ENCODE assay signal across 15 cellular contexts in the genomic region with DNA sequence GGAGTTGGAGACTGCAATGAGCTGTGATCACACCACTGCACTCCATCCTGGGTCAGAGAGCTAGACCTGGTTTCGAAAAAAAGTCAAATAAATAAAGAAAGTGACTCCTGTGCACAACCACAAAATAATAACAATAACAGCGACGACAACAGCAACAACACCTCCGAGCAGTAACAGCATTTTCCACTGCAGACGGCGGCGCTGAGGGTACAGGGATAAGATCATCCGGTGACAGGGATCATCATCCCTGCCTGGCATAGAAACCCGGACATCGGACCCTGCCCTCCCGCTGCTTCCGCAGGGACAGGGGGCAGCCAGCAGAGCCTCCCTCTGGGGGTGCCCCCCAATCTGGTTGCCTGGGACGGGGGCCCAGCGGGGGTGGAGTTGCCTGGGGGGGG. TPM values are rescaled to one million over a fixed set of nuclear protein-coding genes. Genes with fewer than 3 reads are reported as not detected.
A peak's percentile ranks its signal among the peaks of the same experiment; 100 is the strongest.
DNase-seq lines count a peak whose midpoint lies in the region; ATAC-seq, FAIRE-seq and TF ChIP-seq lines count a peak whose summit lies in the region.
"Had no signal": no experiment of that assay in that cellular context is flagged by ENCODE, and none has a peak within 500 bp of the region (broad histone marks: within the 10 kb centered on the region; RNA-seq: fewer than 3 reads in every experiment).

No MANE protein-coding gene starts in this region.

- DNase-seq in CD4-positive, alpha-beta memory T cell: no peak
- DNase-seq in HCT116 (ENCODE audit: low read depth, low spot score): no peak
- DNase-seq in T-helper 17 cell: no peak
- DNase-seq in naive B cell: no peak
- DNase-seq in MV-4-11 (lab: John Stamatoyannopoulos, UW): no peak
- DNase-seq in GM12892 (ENCODE audit: insufficient read length): no peak
- DNase-seq: activated CD4-positive, alpha-beta T cell treated with anti-CD3 and anti-CD28 coated beads, Interleukin-2, amount 50 U/mL, for 1 hour; activated naive CD4-positive, alpha-beta T cell; DMS153; MM.1S; NCI-H774; stimulated activated CD4-positive, alpha-beta T cell treated with anti-CD3 and anti-CD28 coated beads, Interleukin-15, amount 100 ng/mL, for 24 hours had no signal

- H3K36me3 ChIP-seq in CD4-positive, alpha-beta memory T cell (ENCODE audit: insufficient read depth, low read length): no peaks in the 10 kb centered on the region
- H3K36me3 ChIP-seq in HCT116 (ENCODE audit: control insufficient read depth in 1 of 2, insufficient read depth in 2 of 2, low read length in 2 of 2): no peaks in the 10 kb centered on the region
- H3K36me3 ChIP-seq: neutrophil had no signal

- peak overlapping the region in 2 of 7 donors; percentile 62 to 84 for H3K27ac Mint-ChIP-seq in CD4-positive, alpha-beta memory T cell
- H3K27ac Mint-ChIP-seq in T-helper 17 cell (no peak overlapping the region), naive B cell (peak overlapping the region in 1 of 6 donors; percentile 62)

- peaks cover 6 to 26% (median 17%) of the 10 kb centered on the region in 4 donors for H3K4me1 Mint-ChIP-seq in CD4-positive, alpha-beta memory T cell
- H3K4me1 Mint-ChIP-seq in T-helper 17 cell (peaks cover 5% of the 10 kb centered on the region), naive B cell (peaks cover 0 to 18% (median 0%) of the 10 kb centered on the region in 3 donors)

- peaks cover 11% of the 10 kb centered on the region for H3K27me3 ChIP-seq in CD4-positive, alpha-beta memory T cell (ENCODE audit: insufficient read depth, low read length)
- H3K27me3 ChIP-seq in HCT116 (ENCODE audit: insufficient read depth, low read length): no peaks in the 10 kb centered on the region

- no peak overlapping the region for H3K4me3 ChIP-seq in CD4-positive, alpha-beta memory T cell (ENCODE audit: low read length in 2 of 2)
- no peak overlapping the region for H3K4me3 ChIP-seq in HCT116 (replicated peaks in 1 of 2; ENCODE audit: low read depth in 1 of 2, low read length in 2 of 2)
- H3K4me3 ChIP-seq: SK-N-MC had no signal

- CTCF ChIA-PET in CD4-positive, alpha-beta memory T cell (lab: Charles Lee; ENCODE audit: partially characterized antibody): interaction anchor here (1.5 to 2.0 kb wide), 2 partner anchors 8 to 26 kb away, joined by 3 to 7 read pairs; no protein-coding TSS in a partner anchor
- CTCF ChIA-PET in HCT116 (lab: Charles Lee): interaction anchor here (1.3 kb wide), 1 partner anchor 39 kb away, joined by 3 read pairs; no protein-coding TSS in a partner anchor

- BruUV-seq in HCT116 (replicated peaks; lab: Mats Ljungman, UMichigan): no TSS peak

- peaks cover 3 to 8% of the 10 kb centered on the region in 2 donors for H3K27me3 Mint-ChIP-seq in CD4-positive, alpha-beta memory T cell
- H3K27me3 Mint-ChIP-seq in T-helper 17 cell: peaks cover 38% of the 10 kb centered on the region
- H3K27me3 Mint-ChIP-seq in naive B cell: peaks cover 17 to 33% (median 32%) of the 10 kb centered on the region in 3 donors

- 0 out of 2 replicates have a peak, but pooled peaks have one; percentile 21 for ATAC-seq in HCT116
- no peak for ATAC-seq in T-helper 17 cell
- no peak for ATAC-seq in naive B cell (ENCODE audit: low read depth in 2 of 2)
- no peak for ATAC-seq in esophagus mucosa

- TF ChIP-seq RAD21 in HCT116 (IDR thresholded peaks at IDR 0.05; ENCODE audit: low read depth): no peak

- H3K36me3 Mint-ChIP-seq in CD4-positive, alpha-beta memory T cell: peaks cover 0 to 4% of the 10 kb centered on the region in 2 donors
- H3K36me3 Mint-ChIP-seq in T-helper 17 cell (ENCODE audit: low read depth): peaks cover 3% of the 10 kb centered on the region
- no peaks in the 10 kb centered on the region for H3K36me3 Mint-ChIP-seq in naive B cell

- H2AFZ ChIP-seq in HCT116 (ENCODE audit: low read depth, low read length, poor library complexity, severe bottlenecking): no peak overlapping the region

- peak overlapping the region in 5 of 8 donors; percentile 29 to 67 (median 40) for H3K4me3 Mint-ChIP-seq in CD4-positive, alpha-beta memory T cell
- H3K4me3 Mint-ChIP-seq in T-helper 17 cell: peak overlapping the region; percentile 63
- peak overlapping the region in 5 of 8 donors; percentile 10 to 64 (median 21) for H3K4me3 Mint-ChIP-seq in naive B cell

- H3K27ac ChIP-seq in CD4-positive, alpha-beta memory T cell (ENCODE audit: low read depth, low read length): no peak overlapping the region
- H3K27ac ChIP-seq in HCT116 (ENCODE audit: low read depth, low read length): no peak overlapping the region
- H3K27ac ChIP-seq: neutrophil, SK-N-MC had no signal

- H3K9me3 Mint-ChIP-seq in CD4-positive, alpha-beta memory T cell: peaks cover 0 to 2% (median 0%) of the 10 kb centered on the region in 8 donors
- H3K9me3 Mint-ChIP-seq in naive B cell: peaks cover 0 to 3% (median 0%) of the 10 kb centered on the region in 7 donors

- RAD21 ChIA-PET in HCT116 (lab: Charles Lee; ENCODE audit: low non-redundant PET in 1 of 2, low total read pairs in 2 of 2, uncharacterized antibody in 2 of 2, unreplicated experiment in 2 of 2): no interaction called here

- TF ChIP-seq CTCF in HCT116 (IDR thresholded peaks at IDR 0.05 in 2 of 3, conservative IDR thresholded peaks at IDR 0.05 in 1 of 3; ENCODE audit: borderline replicate concordance in 1 of 3, insufficient read depth in 1 of 3, low read depth in 2 of 3, low read length in 2 of 3): no peak

- no peaks in the 10 kb centered on the region for H3K9me3 ChIP-seq in CD4-positive, alpha-beta memory T cell (ENCODE audit: control insufficient read depth in 1 of 2, low read length in 2 of 2)
- no peaks in the 10 kb centered on the region for H3K9me3 ChIP-seq in HCT116 (ENCODE audit: control insufficient read depth in 1 of 2, insufficient read depth in 1 of 2, low read depth in 1 of 2, low read length in 2 of 2)
- no peaks in the 10 kb centered on the region for H3K9me3 ChIP-seq in T-helper 17 cell (ENCODE audit: control insufficient read depth, low read length, poor library complexity, severe bottlenecking)
- H3K9me3 ChIP-seq: neutrophil had no signal

- TF ChIP-seq POLR2A in HCT116 (IDR thresholded peaks at IDR 0.05; ENCODE audit: borderline replicate concordance, extremely low read depth, insufficient read depth, insufficient read length): no peak
- TF ChIP-seq POLR2A in GM12892 (IDR thresholded peaks at IDR 0.05; ENCODE audit: low read depth, low read length): no peak

- H3K9ac ChIP-seq in HCT116 (ENCODE audit: low read length): no peak overlapping the region

- H4K20me1 ChIP-seq in HCT116 (ENCODE audit: insufficient read depth): no peaks in the 10 kb centered on the region

- H3K4me2 ChIP-seq in HCT116 (ENCODE audit: low read length): no peak overlapping the region

- intact Hi-C loops in CD4-positive, alpha-beta memory T cell (cut with micrococcal nuclease): no loop called here
- intact Hi-C loops in HCT116 (cut with micrococcal nuclease): no loop called here

- no peak for FAIRE-seq in GM12892 (lab: Jason Lieb, UNC)

- H3K79me2 ChIP-seq in HCT116 (ENCODE audit: insufficient read depth, low read length): 0 out of 2 replicates have a peak, but pooled peaks cover under 1% of the 10 kb centered on the region

- peaks cover 11% of the 10 kb centered on the region for H3K4me1 ChIP-seq in CD4-positive, alpha-beta memory T cell (ENCODE audit: insufficient read depth, low read length)
- peaks cover 10 to 15% of the 10 kb centered on the region in 2 experiments for H3K4me1 ChIP-seq in HCT116 (ENCODE audit: control insufficient read depth in 1 of 2, insufficient read depth in 2 of 2, low read length in 2 of 2)

- POLR2A ChIA-PET in CD4-positive, alpha-beta memory T cell (lab: Charles Lee; ENCODE audit: partially characterized antibody): no interaction called here
- POLR2A ChIA-PET in HCT116 (lab: Charles Lee): no interaction called here

- no peaks in the 10 kb centered on the region for H3K9me2 ChIP-seq in HCT116 (ENCODE audit: insufficient read depth)

TF ChIP-seq in HCT116, 20 proteins besides CTCF, POLR2A, EP300 and RAD21:
- TF ChIP-seq, protein P1, sequence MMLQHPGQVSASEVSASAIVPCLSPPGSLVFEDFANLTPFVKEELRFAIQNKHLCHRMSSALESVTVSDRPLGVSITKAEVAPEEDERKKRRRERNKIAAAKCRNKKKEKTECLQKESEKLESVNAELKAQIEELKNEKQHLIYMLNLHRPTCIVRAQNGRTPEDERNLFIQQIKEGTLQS (IDR thresholded peaks at IDR 0.05): no peak
- no peak for TF ChIP-seq JUND (IDR thresholded peaks at IDR 0.05)
- no peak for TF ChIP-seq SP1 (IDR thresholded peaks at IDR 0.05; ENCODE audit: low read depth)

RNA-seq across cellular contexts. Expression of a gene that starts 11.5 kb away (rescaled TPM):
- 1 to 10 TPM; 6.9 to 7.4 TPM for total RNA-seq in CD4-positive, alpha-beta memory T cell
- polyA plus RNA-seq in CD4-positive, alpha-beta memory T cell: 10 to 100 TPM; 10.4 to 17.2 TPM
- total RNA-seq in HCT116 (2021; ENCODE audit: unreplicated experiment) (80.8 TPM), T-helper 17 cell (1 to 10 TPM; 2.9 to 3.5 TPM), esophagus mucosa (34.7 TPM)
- polyA plus RNA-seq in HCT116 (2012): 94.4 and 105 TPM in 2 replicates
- under 1 TPM in 5 of 6 donors, not detected in 1; 0.14 to 0.82 (median 0.68) TPM for polyA plus RNA-seq in naive B cell (ENCODE audit: low read depth in 6 of 6)
- polyA plus RNA-seq in GM12892 (2012; ENCODE audit: missing spikeins): 13.7 TPM

RNA-seq across cellular contexts. Expression of a gene that starts 31.4 kb away (rescaled TPM):
- not detected for total RNA-seq in CD4-positive, alpha-beta memory T cell
- polyA plus RNA-seq in CD4-positive, alpha-beta memory T cell: not detected
- not detected for total RNA-seq in HCT116 (2021; ENCODE audit: unreplicated experiment)
- polyA plus RNA-seq in HCT116 (2012): not detected in 2 replicates
- not detected for total RNA-seq in T-helper 17 cell
- not detected for polyA plus RNA-seq in naive B cell (ENCODE audit: low read depth in 6 of 6)
- not detected for total RNA-seq in esophagus mucosa
- 0.17 TPM for polyA plus RNA-seq in GM12892 (2012; ENCODE audit: missing spikeins)

RNA-seq across cellular contexts. Expression of a gene that starts 34.1 kb away (rescaled TPM):
- total RNA-seq in CD4-positive, alpha-beta memory T cell: not detected
- not detected for polyA plus RNA-seq in CD4-positive, alpha-beta memory T cell
- total RNA-seq in HCT116 (2021; ENCODE audit: unreplicated experiment) (not detected), T-helper 17 cell (not detected), esophagus mucosa (not detected)
- polyA plus RNA-seq in HCT116 (2012): not detected in 2 replicates
- not detected for polyA plus RNA-seq in naive B cell (ENCODE audit: low read depth in 6 of 6)
- polyA plus RNA-seq in GM12892 (2012; ENCODE audit: missing spikeins): not detected
